23 cellular contexts compared by ENCODE assay signal in genomic region chr9:130204981-130205380, GRCh38. TPM values are rescaled to one million over a fixed set of nuclear protein-coding genes. Genes with fewer than 3 reads are reported as not detected.
DNase-seq lines count a peak whose midpoint lies in the region; ATAC-seq and TF ChIP-seq lines count a peak whose summit lies in the region.
"Had no signal": no experiment of that assay in that cellular context is flagged by ENCODE, and none has a peak within 500 bp of the region (broad histone marks: within the 10 kb centered on the region; RNA-seq: fewer than 3 reads in every experiment).

No MANE protein-coding gene starts in this region.

- no peak for ATAC-seq in activated naive CD8-positive, alpha-beta T cell treated with anti-CD3 and anti-CD28 coated beads, Interleukin-2, amount 50 U/mL, for 24 hours
- ATAC-seq in gastroesophageal sphincter (no peak), GM19455 (IDR thresholded peaks at IDR 0.05; ENCODE audit: unreplicated experiment) (no peak), HG02623 (IDR thresholded peaks at IDR 0.05; ENCODE audit: unreplicated experiment) (no peak)
- ATAC-seq: HepG2 had no signal

- no peak overlapping the region for H2BK5ac ChIP-seq in trophoblast cell (ENCODE audit: low read depth, low read length, poor library complexity)

- no peak overlapping the region for H2AK5ac ChIP-seq in trophoblast cell (ENCODE audit: low read length)

- no peak overlapping the region for H3K4ac ChIP-seq in trophoblast cell (ENCODE audit: low read depth, low read length)

- no peak for DNase-seq in activated naive CD8-positive, alpha-beta T cell treated with anti-CD3 and anti-CD28 coated beads, Interleukin-2, amount 50 U/mL, for 24 hours
- DNase-seq in trophoblast cell (no peak), NCI-H2171 treated with DMSO at 0.1 percent for 48 hours (lab: John Stamatoyannopoulos, UW) (no peak)
- DNase-seq: BE2C; CD8-positive, alpha-beta memory T cell; DMS 273 treated with DMSO at 0.1 percent for 48 hours; DMS79; EL; GDM1; Karpas-422; NCI-H1092 treated with DMSO at 0.1 percent for 48 hours; NCI-H1436; NCI-H187; NCI-H524; NCI-H774 had no signal

- H3K79me2 ChIP-seq in trophoblast cell (ENCODE audit: control insufficient read depth, insufficient read depth, low read length, poor library complexity) = no peaks in the 10 kb centered on the region

- H3K79me1 ChIP-seq in trophoblast cell (ENCODE audit: low read length) = peaks cover 4% of the 10 kb centered on the region

- no peak overlapping the region for H4K8ac ChIP-seq in trophoblast cell (ENCODE audit: low read depth, low read length)

- H3K23ac ChIP-seq in trophoblast cell (ENCODE audit: low read length) = no peak overlapping the region

- H3K4me3 ChIP-seq in gastroesophageal sphincter = no peak overlapping the region
- no peak overlapping the region for H3K4me3 ChIP-seq in trophoblast cell (ENCODE audit: low read depth, low read length)
- H3K4me3 ChIP-seq: SJSA1 had no signal

- H3K18ac ChIP-seq in trophoblast cell (ENCODE audit: low read length) = no peak overlapping the region

- H3K4me3 Mint-ChIP-seq in activated naive CD8-positive, alpha-beta T cell = no peak overlapping the region
- no peak overlapping the region for H3K4me3 Mint-ChIP-seq in activated naive CD8-positive, alpha-beta T cell treated with anti-CD3 and anti-CD28 coated beads, Interleukin-2, amount 50 U/mL, for 24 hours
- H3K4me3 Mint-ChIP-seq: CD14-positive monocyte; CD8-positive, alpha-beta memory T cell had no signal

- WGBS in gastroesophageal sphincter (ENCODE audit: low coverage in 1 of 2), 2 donors = 76% methylated on average over 11 of the region's 11 CpGs; no CpG with 5 or more reads in 1 of the 2 donors
- no CpG with 5 or more reads among the region's 11 CpGs for WGBS in trophoblast cell (ENCODE audit: extremely low coverage, insufficient coverage, insufficient read length)

- no peak for TF ChIP-seq EP300 in gastroesophageal sphincter (IDR thresholded peaks at IDR 0.05)

- peak overlapping the region; percentile 7 for H2BK12ac ChIP-seq in trophoblast cell (ENCODE audit: low read length)

- H4K91ac ChIP-seq in trophoblast cell (ENCODE audit: low read depth, low read length) = peak overlapping the region; percentile 26

- no peak for TF ChIP-seq POLR2A in gastroesophageal sphincter (IDR thresholded peaks at IDR 0.05)

- H3K9me3 ChIP-seq in gastroesophageal sphincter (no peaks in the 10 kb centered on the region), trophoblast cell (ENCODE audit: insufficient read depth, low read depth, low read length) (peaks cover 1% of the 10 kb centered on the region)
- H3K9me3 ChIP-seq: BE2C, SJSA1 had no signal

- H4K12ac ChIP-seq in trophoblast cell (ENCODE audit: low read depth, low read length) = no peak overlapping the region

- H3K4me1 ChIP-seq in gastroesophageal sphincter (peaks cover 0 to 65% (median 23%) of the 10 kb centered on the region in 3 donors), trophoblast cell (ENCODE audit: control insufficient read depth in 1 of 2, insufficient read depth in 2 of 2, low read length in 2 of 2) (peaks cover 10 to 14% of the 10 kb centered on the region in 2 experiments)
- H3K4me1 ChIP-seq: SJSA1 had no signal

- H3K27ac Mint-ChIP-seq in activated naive CD8-positive, alpha-beta T cell = peak overlapping the region; percentile 58
- H3K27ac Mint-ChIP-seq in activated naive CD8-positive, alpha-beta T cell treated with anti-CD3 and anti-CD28 coated beads, Interleukin-2, amount 50 U/mL, for 24 hours = no peak overlapping the region
- H3K27ac Mint-ChIP-seq: CD14-positive monocyte; CD8-positive, alpha-beta memory T cell had no signal

- H3K4me2 ChIP-seq in trophoblast cell (ENCODE audit: low read length) = no peak overlapping the region

- H2AFZ ChIP-seq in trophoblast cell (ENCODE audit: insufficient read depth, low read length, poor library complexity) = no peak overlapping the region

- no peak overlapping the region for H3K14ac ChIP-seq in trophoblast cell (ENCODE audit: low read length)

- H3K27me3 ChIP-seq in gastroesophageal sphincter (no peaks in the 10 kb centered on the region), trophoblast cell (ENCODE audit: insufficient read depth, low read length) (no peaks in the 10 kb centered on the region)
- H3K27me3 ChIP-seq: BE2C, SJSA1 had no signal

- peaks cover 0 to 6% of the 10 kb centered on the region in 2 donors for H3K36me3 ChIP-seq in gastroesophageal sphincter
- peaks cover 6 to 9% of the 10 kb centered on the region in 2 experiments for H3K36me3 ChIP-seq in trophoblast cell (ENCODE audit: control insufficient read depth in 1 of 2, insufficient read depth in 2 of 2, low read length in 2 of 2)

- no peaks in the 10 kb centered on the region for H3K36me3 Mint-ChIP-seq in activated naive CD8-positive, alpha-beta T cell
- H3K36me3 Mint-ChIP-seq in activated naive CD8-positive, alpha-beta T cell treated with anti-CD3 and anti-CD28 coated beads, Interleukin-2, amount 50 U/mL, for 24 hours (ENCODE audit: low read depth) = peaks cover 1% of the 10 kb centered on the region
- H3K36me3 Mint-ChIP-seq: CD14-positive monocyte; CD8-positive, alpha-beta memory T cell had no signal

- no peak overlapping the region for H3K9ac ChIP-seq in trophoblast cell (ENCODE audit: low read length)

- H3K9me3 Mint-ChIP-seq in activated naive CD8-positive, alpha-beta T cell (ENCODE audit: low read depth) = no peaks in the 10 kb centered on the region
- H3K9me3 Mint-ChIP-seq in activated naive CD8-positive, alpha-beta T cell treated with anti-CD3 and anti-CD28 coated beads, Interleukin-2, amount 50 U/mL, for 24 hours = no peaks in the 10 kb centered on the region
- H3K9me3 Mint-ChIP-seq: CD8-positive, alpha-beta memory T cell had no signal

- H2BK120ac ChIP-seq in trophoblast cell (ENCODE audit: insufficient read depth, low read length, poor library complexity) = no peak overlapping the region

- H3K27ac ChIP-seq in gastroesophageal sphincter = peak overlapping the region in 3 of 4 donors; percentile 17 to 98 (median 90)
- H3K27ac ChIP-seq in trophoblast cell (ENCODE audit: low read depth, low read length) = no peak overlapping the region
- H3K27ac ChIP-seq: 22Rv1, SJSA1 had no signal

- no peak for TF ChIP-seq CTCF in gastroesophageal sphincter (IDR thresholded peaks at IDR 0.05)

- H3K27me3 Mint-ChIP-seq in activated naive CD8-positive, alpha-beta T cell = no peaks in the 10 kb centered on the region
- peaks cover 4% of the 10 kb centered on the region for H3K27me3 Mint-ChIP-seq in activated naive CD8-positive, alpha-beta T cell treated with anti-CD3 and anti-CD28 coated beads, Interleukin-2, amount 50 U/mL, for 24 hours

- H3K4me1 Mint-ChIP-seq in activated naive CD8-positive, alpha-beta T cell (ENCODE audit: low read depth) = no peaks in the 10 kb centered on the region
- H3K4me1 Mint-ChIP-seq in activated naive CD8-positive, alpha-beta T cell treated with anti-CD3 and anti-CD28 coated beads, Interleukin-2, amount 50 U/mL, for 24 hours = no peaks in the 10 kb centered on the region
- H3K4me1 Mint-ChIP-seq: CD14-positive monocyte; CD8-positive, alpha-beta memory T cell had no signal

RNA-seq across cellular contexts. Expression of gene NCS1, which starts 32.8 kb away (rescaled TPM):
- 100 to 1,000 TPM; 105 to 231 (median 127) TPM for total RNA-seq in gastroesophageal sphincter
- polyA plus RNA-seq in trophoblast cell (2013) = 24.9 and 25.0 TPM in 2 replicates
- polyA plus RNA-seq: CD14-positive monocyte had no signal
